Comparison of ENCODE assay signal across 25 cellular contexts in the genomic region with DNA sequence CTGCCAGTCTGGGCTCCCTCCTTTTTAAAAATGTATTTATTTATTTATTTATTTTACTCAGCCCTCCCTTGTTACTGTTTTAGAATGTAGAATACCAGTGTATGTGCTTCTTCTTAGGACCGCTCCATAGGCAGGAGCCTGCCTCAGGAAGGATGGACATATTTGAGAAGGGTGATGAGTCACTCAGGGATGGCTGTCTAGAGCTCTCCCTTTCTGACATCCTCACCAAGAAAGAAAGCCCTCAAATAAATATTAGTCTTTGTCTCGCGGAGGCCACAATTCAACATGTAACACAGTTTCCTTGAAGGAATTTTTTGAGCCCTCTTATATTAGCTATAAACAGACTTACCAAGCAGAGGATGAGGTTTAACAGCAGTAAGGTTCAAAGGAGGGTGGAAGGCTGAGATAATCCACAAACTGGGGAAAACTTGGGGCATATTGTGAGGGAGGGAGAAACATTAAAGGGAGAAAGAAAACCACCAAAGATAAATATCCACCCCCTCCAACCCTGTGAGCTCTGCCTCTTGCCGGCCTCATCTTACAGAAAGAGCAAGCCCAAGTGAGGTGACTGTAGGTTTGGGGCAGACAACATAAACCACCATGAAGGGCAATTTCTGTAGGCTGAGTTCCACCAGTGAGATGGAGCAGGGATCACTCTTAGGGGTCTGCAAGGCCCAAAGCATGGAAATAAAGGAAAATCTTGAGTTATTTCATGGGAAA.
DNase-seq lines count a peak whose midpoint lies in the region; TF ChIP-seq lines count a peak whose summit lies in the region.
"Had no signal": no experiment of that assay in that cellular context is flagged by ENCODE, and none has a peak within 500 bp of the region (broad histone marks: within the 10 kb centered on the region; RNA-seq: fewer than 3 reads in every experiment).

No MANE protein-coding gene starts in this region.

- H3K4me3 ChIP-seq in esophagus muscularis mucosa, result no peak overlapping the region
- no peak overlapping the region for H3K4me3 ChIP-seq in smooth muscle cell
- H3K4me3 ChIP-seq in H7 (ENCODE audit: insufficient read depth, low read depth, low read length), result no peak overlapping the region
- H3K4me3 ChIP-seq: BLaER1, GM12878 had no signal

- intact Hi-C loops in esophagus muscularis mucosa (cut with DNase I), result no loop called here

- no peaks in the 10 kb centered on the region for H3K36me3 ChIP-seq in esophagus muscularis mucosa
- no peaks in the 10 kb centered on the region for H3K36me3 ChIP-seq in smooth muscle cell (ENCODE audit: low read depth)
- no peaks in the 10 kb centered on the region for H3K36me3 ChIP-seq in H7 (replicated peaks; ENCODE audit: control insufficient read depth, insufficient read depth, low read length)
- H3K36me3 ChIP-seq: BE2C, BLaER1 had no signal

- 77% methylated on average over 4 of the region's 4 CpGs for WGBS in esophagus muscularis mucosa
- WGBS in smooth muscle cell (ENCODE audit: low lambda C conversion rate), result 24% methylated on average over 4 of the region's 4 CpGs

- TF ChIP-seq POLR2A in esophagus muscularis mucosa (IDR thresholded peaks at IDR 0.05; ENCODE audit: low read depth), result no peak

- H3K27ac ChIP-seq in esophagus muscularis mucosa (replicated peaks in 1 of 4) (no peak overlapping the region), smooth muscle cell (ENCODE audit: low read depth) (peak overlapping the region; percentile 51)
- H3K27ac ChIP-seq: BLaER1 had no signal

- peaks cover 0 to 3% (median 0%) of the 10 kb centered on the region in 4 donors for H3K9me3 ChIP-seq in esophagus muscularis mucosa
- no peaks in the 10 kb centered on the region for H3K9me3 ChIP-seq in smooth muscle cell (replicated peaks; ENCODE audit: low read depth)
- H3K9me3 ChIP-seq: BE2C, BLaER1 had no signal

- no peak for TF ChIP-seq EP300 in esophagus muscularis mucosa (IDR thresholded peaks at IDR 0.05)

- peaks cover 32% of the 10 kb centered on the region for H3F3A ChIP-seq in smooth muscle cell (ENCODE audit: low read depth)

- no peaks in the 10 kb centered on the region for H4K20me1 ChIP-seq in smooth muscle cell (ENCODE audit: low read depth)
- H4K20me1 ChIP-seq: BLaER1 had no signal

- H3K9ac ChIP-seq in smooth muscle cell (ENCODE audit: low read depth), result no peak overlapping the region
- H3K9ac ChIP-seq: BLaER1 had no signal

- H3K27me3 ChIP-seq in esophagus muscularis mucosa (no peaks in the 10 kb centered on the region), smooth muscle cell (ENCODE audit: low read depth) (no peaks in the 10 kb centered on the region), H7 (ENCODE audit: control insufficient read depth, insufficient read depth, low read length) (no peaks in the 10 kb centered on the region)
- H3K27me3 ChIP-seq: BE2C, BLaER1 had no signal

- DNase-seq in HT1080 (ENCODE audit: low read depth) (peak; percentile 1), amniotic epithelial cell (ENCODE audit: low read depth) (peak; percentile 16), esophagus muscularis mucosa (ENCODE audit: extremely low spot score) (peak; percentile 57), smooth muscle cell (lab: John Stamatoyannopoulos, UW; ENCODE audit: unreplicated experiment) (no peak), NCI-H2171 treated with DMSO at 0.1 percent for 48 hours (lab: John Stamatoyannopoulos, UW) (no peak), iPS-NIHi11 (ENCODE audit: low spot score) (no peak), H7 (no peak), NCI-H82 treated with DMSO at 0.1 percent for 48 hours (lab: John Stamatoyannopoulos, UW; ENCODE audit: unreplicated experiment) (no peak)
- DNase-seq: 8988T; ACHN; BE2C; C1 segment of cervical spinal cord; CD4-positive, alpha-beta memory T cell; CD4-positive, CD25-positive, alpha-beta regulatory T cell; CD8-positive, alpha-beta memory T cell; COR-L47; DMS 273 treated with DMSO at 0.1 percent for 48 hours; DMS153; DMS53; DMS79; DND-41; EL; GDM1 had no signal

- H3K4me2 ChIP-seq in smooth muscle cell, result peak overlapping the region; percentile 32
- H3K4me2 ChIP-seq: BLaER1 had no signal

- no peak overlapping the region for H2AFZ ChIP-seq in smooth muscle cell (ENCODE audit: low read depth)

- H3K79me2 ChIP-seq in smooth muscle cell (ENCODE audit: low read depth), result no peaks in the 10 kb centered on the region

- TF ChIP-seq CTCF in esophagus muscularis mucosa (IDR thresholded peaks at IDR 0.05) (no peak), smooth muscle cell (IDR thresholded peaks at IDR 0.05; ENCODE audit: borderline replicate concordance, insufficient read depth, poor library complexity, severe bottlenecking) (no peak)

- no peaks in the 10 kb centered on the region for H3K4me1 ChIP-seq in esophagus muscularis mucosa
- H3K4me1 ChIP-seq in smooth muscle cell (ENCODE audit: low read depth), result peaks cover 5% of the 10 kb centered on the region
- H3K4me1 ChIP-seq: BLaER1 had no signal

Comparison
In these comparisons a context has a peak if more than half of its experiments do, and no peak if none do; other contexts are left out.
1. DNase-seq: peak in HT1080 (single experiment), amniotic epithelial cell (single experiment) and esophagus muscularis mucosa (single experiment); none in smooth muscle cell (single experiment), NCI-H2171 treated with DMSO at 0.1 percent for 48 hours (single experiment), iPS-NIHi11 (single experiment), H7 (single experiment) and NCI-H82 treated with DMSO at 0.1 percent for 48 hours (single experiment).